Comparison of ENCODE assay signal across 27 cellular contexts in the genomic region with DNA sequence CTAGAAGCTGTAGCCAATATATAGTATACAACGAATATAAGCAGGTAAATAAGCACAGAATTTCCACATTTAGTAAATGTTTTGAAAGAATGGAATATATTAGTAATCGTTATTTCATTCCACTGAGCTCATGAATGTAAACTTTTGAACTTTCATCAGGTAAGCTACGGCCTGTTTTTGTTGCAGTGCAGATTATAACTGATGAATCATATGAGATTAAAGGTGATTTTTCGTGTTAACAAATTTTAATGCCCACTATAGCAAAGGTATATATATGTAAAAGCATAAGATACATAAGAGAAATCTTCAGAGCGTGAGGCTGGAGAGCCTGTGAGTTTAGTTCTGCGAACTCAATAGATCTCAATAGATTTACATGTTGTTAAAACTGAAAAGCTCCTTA. TPM values are rescaled to one million over a fixed set of nuclear protein-coding genes. Genes with fewer than 3 reads are reported as not detected.
"Had no signal": no experiment of that assay in that cellular context is flagged by ENCODE, and none has a peak within 500 bp of the region (broad histone marks: within the 10 kb centered on the region; RNA-seq: fewer than 3 reads in every experiment).

No MANE protein-coding gene starts in this region.

- H3K36me3 ChIP-seq: esophagus muscularis mucosa, gastrocnemius medialis, pancreas, vagina had no signal

- H3K9me3 Mint-ChIP-seq: nephron progenitor cell; stimulated activated effector memory CD8-positive, alpha-beta T cell treated with anti-CD3 and anti-CD28 coated beads, Interleukin-12 subunit alpha, Interleukin-12 subunit beta, amount 100 ng/mL, for 72 hours had no signal

- H3K36me3 Mint-ChIP-seq: activated CD4-positive, alpha-beta memory T cell treated with anti-CD3 and anti-CD28 coated beads for 36 hours; stimulated activated effector memory CD8-positive, alpha-beta T cell treated with anti-CD3 and anti-CD28 coated beads, Interleukin-12 subunit alpha, Interleukin-12 subunit beta, amount 100 ng/mL, for 72 hours had no signal

- H3K4me1 ChIP-seq: esophagus muscularis mucosa, gastrocnemius medialis, pancreas, vagina had no signal

- H3K4me3 ChIP-seq: esophagus muscularis mucosa, gastrocnemius medialis, pancreas, testis, vagina had no signal

- H3K27ac ChIP-seq: esophagus muscularis mucosa, gastrocnemius medialis, pancreas, testis, vagina had no signal

- H3K9me3 ChIP-seq: gastrocnemius medialis, pancreas, testis, vagina had no signal

- H3K27ac Mint-ChIP-seq: activated CD4-positive, alpha-beta memory T cell treated with anti-CD3 and anti-CD28 coated beads for 36 hours; activated naive CD8-positive, alpha-beta T cell treated with anti-CD3 and anti-CD28 coated beads, Interleukin-2, amount 50 U/mL, for 24 hours; nephron progenitor cell; stimulated activated effector memory CD8-positive, alpha-beta T cell treated with anti-CD3 and anti-CD28 coated beads, Interleukin-12 subunit alpha, Interleukin-12 subunit beta, amount 100 ng/mL, for 72 hours had no signal

- H3K27me3 Mint-ChIP-seq: activated CD4-positive, alpha-beta memory T cell treated with anti-CD3 and anti-CD28 coated beads for 36 hours had no signal

- H3K4me3 Mint-ChIP-seq: activated CD4-positive, alpha-beta memory T cell treated with anti-CD3 and anti-CD28 coated beads for 36 hours; activated naive CD8-positive, alpha-beta T cell treated with anti-CD3 and anti-CD28 coated beads, Interleukin-2, amount 50 U/mL, for 24 hours; nephron progenitor cell; stimulated activated effector memory CD8-positive, alpha-beta T cell treated with anti-CD3 and anti-CD28 coated beads, Interleukin-12 subunit alpha, Interleukin-12 subunit beta, amount 100 ng/mL, for 72 hours had no signal

- H3K27me3 ChIP-seq: esophagus muscularis mucosa, pancreas, testis, vagina had no signal

- DNase-seq: activated CD4-positive, alpha-beta memory T cell treated with anti-CD3 and anti-CD28 coated beads for 36 hours; activated CD4-positive, alpha-beta T cell treated with anti-CD3 and anti-CD28 coated beads for 48 hours; activated gamma-delta T cell; activated naive CD4-positive, alpha-beta T cell treated with anti-CD3 and anti-CD28 coated beads, Interleukin-2, amount 50 U/mL, for 16 hours; activated naive CD8-positive, alpha-beta T cell treated with anti-CD3 and anti-CD28 coated beads, Interleukin-2, amount 50 U/mL, for 24 hours; dermis blood vessel endothelial cell; effector CD8-positive, alpha-beta T cell; gastrocnemius medialis; hypothalamus; left ventricle myocardium superior; nephron progenitor cell; pancreas; right cardiac atrium; stimulated activated CD4-positive, alpha-beta T cell treated with anti-CD3 and anti-CD28 coated beads, Interleukin-2, amount 100 ng/mL, for 24 hours; T-helper 9 cell; testis; trophoblast cell had no signal

- ATAC-seq: activated naive CD8-positive, alpha-beta T cell treated with anti-CD3 and anti-CD28 coated beads, Interleukin-2, amount 50 U/mL, for 24 hours; gastrocnemius medialis; left ventricle myocardium superior; pancreas; right cardiac atrium; stimulated activated effector memory CD8-positive, alpha-beta T cell treated with anti-CD3 and anti-CD28 coated beads, Interleukin-12 subunit alpha, Interleukin-12 subunit beta, amount 100 ng/mL, for 72 hours had no signal

- FAIRE-seq: islet of Langerhans, pancreas had no signal

RNA-seq across cellular contexts. Expression of gene SCYGR1, which starts 1.1 kb away (rescaled TPM):
- total RNA-seq: activated CD4-positive, alpha-beta memory T cell treated with anti-CD3 and anti-CD28 coated beads for 36 hours; cardiac septum; chondrocyte; dermis blood vessel endothelial cell; esophagus muscularis mucosa; gastrocnemius medialis; left ventricle myocardium superior; myocyte; pancreas; pulmonary artery endothelial cell; right cardiac atrium; skeletal muscle tissue; T-helper 1 cell treated with Interleukin-12 subunit alpha and Interleukin-12 subunit beta and Interleukin-4 antibody, amounts not matched to agents 30 ng/mL and 1 ng/mL, for 36 hours; testis; vagina had no signal
- polyA plus RNA-seq: pancreas, right cardiac atrium had no signal

RNA-seq across cellular contexts. Expression of gene TM4SF20, which starts 7.5 kb away (rescaled TPM):
- total RNA-seq: activated CD4-positive, alpha-beta memory T cell treated with anti-CD3 and anti-CD28 coated beads for 36 hours; cardiac septum; chondrocyte; dermis blood vessel endothelial cell; esophagus muscularis mucosa; gastrocnemius medialis; left ventricle myocardium superior; myocyte; pancreas; pulmonary artery endothelial cell; right cardiac atrium; skeletal muscle tissue; T-helper 1 cell treated with Interleukin-12 subunit alpha and Interleukin-12 subunit beta and Interleukin-4 antibody, amounts not matched to agents 30 ng/mL and 1 ng/mL, for 36 hours; vagina had no signal
- polyA plus RNA-seq: pancreas, right cardiac atrium had no signal
